29 cellular contexts compared by ENCODE assay signal in genomic region chr11:26030419-26030818, GRCh38.
"Had no signal": no experiment of that assay in that cellular context is flagged by ENCODE, and none has a peak within 500 bp of the region (broad histone marks: within the 10 kb centered on the region; RNA-seq: fewer than 3 reads in every experiment).

No MANE protein-coding gene starts in this region.

- H3K27ac ChIP-seq: stomach, suprapubic skin, testis, thoracic aorta, thyroid gland, tibial artery, tibial nerve, transverse colon, upper lobe of left lung, upper lobe of right lung, uterus, vagina had no signal

- DNase-seq: stimulated activated CD4-positive, alpha-beta T cell treated with anti-CD3 and anti-CD28 coated beads, Interleukin-2, amount 100 ng/mL, for 48 hours; stimulated activated CD4-positive, alpha-beta T cell treated with anti-CD3 and anti-CD28 coated beads, Interleukin-4, amount 100 ng/mL, for 1 hour; stimulated activated CD4-positive, alpha-beta T cell treated with anti-CD3 and anti-CD28 coated beads, Interleukin-4, amount 100 ng/mL, for 24 hours; stimulated activated CD4-positive, alpha-beta T cell treated with anti-CD3 and anti-CD28 coated beads, Interleukin-4, amount 100 ng/mL, for 4 hours; stimulated activated CD8-positive, alpha-beta memory T cell treated with anti-CD3 and anti-CD28 coated beads, Interleukin-4, amount 100 ng/mL, for 48 hours; stimulated activated naive B cell treated with anti-CD40 and anti-IgM and Interleukin-4, amounts not matched to agents 10 μg/mL and 1 μg/mL and 100 μg/mL, for 72 hours; stimulated activated naive CD4-positive, alpha-beta T cell; stimulated activated naive CD4-positive, alpha-beta T cell treated with Interleukin-2 at 50 U/mL for 16 hours; stimulated activated naive CD8-positive, alpha-beta T cell treated with anti-CD3 and anti-CD28 coated beads, Interleukin-15, amount 100 ng/mL, for 72 hours; stimulated activated naive CD8-positive, alpha-beta T cell treated with anti-CD3 and anti-CD28 coated beads, Interleukin-15, Interleukin-2, amounts not matched to agents 100 U/mL and 50 U/mL, for 24 hours; stomach; substantia nigra; testis; thyroid gland; tibial artery; transverse colon; trophoblast cell; upper lobe of left lung; upper lobe of right lung; uterus had no signal

- H3K27me3 Mint-ChIP-seq: stimulated activated memory B cell treated with anti-CD40 and anti-IgM and Interleukin-4, amounts not matched to agents 10 μg/mL and 1 μg/mL and 100 μg/mL, for 72 hours; stimulated activated naive B cell treated with anti-CD40 and anti-IgM and Interleukin-4, amounts not matched to agents 10 μg/mL and 1 μg/mL and 100 μg/mL, for 72 hours; stimulated activated naive CD8-positive, alpha-beta T cell treated with anti-CD3 and anti-CD28 coated beads, Interleukin-15, amount 100 ng/mL, for 72 hours; stimulated activated naive CD8-positive, alpha-beta T cell treated with anti-CD3 and anti-CD28 coated beads, Interleukin-15, Interleukin-2, amounts not matched to agents 100 ng/mL and 50 ng/mL, for 24 hours; type B pancreatic cell had no signal

- H3K36me3 ChIP-seq: stomach, suprapubic skin, thoracic aorta, thyroid gland, tibial artery, tibial nerve, transverse colon, upper lobe of left lung, upper lobe of right lung, uterus, vagina had no signal

- H3K4me3 ChIP-seq: stomach, suprapubic skin, testis, thoracic aorta, thyroid gland, tibial artery, tibial nerve, transverse colon, upper lobe of left lung, upper lobe of right lung, uterus, vagina had no signal

- H3K36me3 Mint-ChIP-seq: stimulated activated effector memory CD8-positive, alpha-beta T cell treated with anti-CD3 and anti-CD28 coated beads, Interleukin-12 subunit alpha, Interleukin-12 subunit beta, amount 100 ng/mL, for 72 hours; stimulated activated memory B cell treated with anti-CD40 and anti-IgM and Interleukin-4, amounts not matched to agents 10 μg/mL and 1 μg/mL and 100 μg/mL, for 72 hours; stimulated activated naive B cell treated with anti-CD40 and anti-IgM and Interleukin-4, amounts not matched to agents 10 μg/mL and 1 μg/mL and 100 μg/mL, for 72 hours; type B pancreatic cell had no signal

- H3K9me3 ChIP-seq: stomach, suprapubic skin, testis, thoracic aorta, thyroid gland, tibial artery, tibial nerve, transverse colon, upper lobe of left lung, upper lobe of right lung, uterus, vagina had no signal

- FAIRE-seq: urothelium cell line had no signal

- H3K4me1 Mint-ChIP-seq: stimulated activated effector memory CD8-positive, alpha-beta T cell treated with anti-CD3 and anti-CD28 coated beads, Interleukin-12 subunit alpha, Interleukin-12 subunit beta, amount 100 ng/mL, for 72 hours; stimulated activated memory B cell treated with anti-CD40 and anti-IgM and Interleukin-4, amounts not matched to agents 10 μg/mL and 1 μg/mL and 100 μg/mL, for 72 hours; stimulated activated naive CD8-positive, alpha-beta T cell treated with anti-CD3 and anti-CD28 coated beads, Interleukin-15, amount 100 ng/mL, for 72 hours had no signal

- ATAC-seq: stimulated activated effector memory CD8-positive, alpha-beta T cell treated with anti-CD3 and anti-CD28 coated beads, Interleukin-12 subunit alpha, Interleukin-12 subunit beta, amount 100 ng/mL, for 72 hours; stimulated activated memory B cell treated with anti-CD40 and anti-IgM and Interleukin-4, amounts not matched to agents 10 μg/mL and 1 μg/mL and 100 μg/mL, for 72 hours; stimulated activated naive B cell treated with anti-CD40 and anti-IgM and Interleukin-4, amounts not matched to agents 10 μg/mL and 1 μg/mL and 100 μg/mL, for 72 hours; stimulated activated naive CD8-positive, alpha-beta T cell treated with anti-CD3 and anti-CD28 coated beads, Interleukin-15, amount 100 ng/mL, for 72 hours; stimulated activated naive CD8-positive, alpha-beta T cell treated with anti-CD3 and anti-CD28 coated beads, Interleukin-15, Interleukin-2, amounts not matched to agents 100 U/mL and 50 U/mL, for 24 hours; upper lobe of right lung had no signal

- H3K4me3 Mint-ChIP-seq: stimulated activated effector memory CD8-positive, alpha-beta T cell treated with anti-CD3 and anti-CD28 coated beads, Interleukin-12 subunit alpha, Interleukin-12 subunit beta, amount 100 ng/mL, for 72 hours; stimulated activated memory B cell treated with anti-CD40 and anti-IgM and Interleukin-4, amounts not matched to agents 10 μg/mL and 1 μg/mL and 100 μg/mL, for 72 hours; stimulated activated naive B cell treated with anti-CD40 and anti-IgM and Interleukin-4, amounts not matched to agents 10 μg/mL and 1 μg/mL and 100 μg/mL, for 72 hours; stimulated activated naive CD8-positive, alpha-beta T cell treated with anti-CD3 and anti-CD28 coated beads, Interleukin-15, amount 100 ng/mL, for 72 hours; stimulated activated naive CD8-positive, alpha-beta T cell treated with anti-CD3 and anti-CD28 coated beads, Interleukin-15, Interleukin-2, amounts not matched to agents 100 ng/mL and 50 ng/mL, for 24 hours; type B pancreatic cell had no signal

- H3K4me1 ChIP-seq: stomach, suprapubic skin, testis, thyroid gland, tibial artery, tibial nerve, transverse colon, upper lobe of left lung, upper lobe of right lung, uterus, vagina had no signal

- H3K27ac Mint-ChIP-seq: stimulated activated effector memory CD8-positive, alpha-beta T cell treated with anti-CD3 and anti-CD28 coated beads, Interleukin-12 subunit alpha, Interleukin-12 subunit beta, amount 100 ng/mL, for 72 hours; stimulated activated memory B cell treated with anti-CD40 and anti-IgM and Interleukin-4, amounts not matched to agents 10 μg/mL and 1 μg/mL and 100 μg/mL, for 72 hours; stimulated activated naive B cell treated with anti-CD40 and anti-IgM and Interleukin-4, amounts not matched to agents 10 μg/mL and 1 μg/mL and 100 μg/mL, for 72 hours; stimulated activated naive CD8-positive, alpha-beta T cell treated with anti-CD3 and anti-CD28 coated beads, Interleukin-15, amount 100 ng/mL, for 72 hours; stimulated activated naive CD8-positive, alpha-beta T cell treated with anti-CD3 and anti-CD28 coated beads, Interleukin-15, Interleukin-2, amounts not matched to agents 100 ng/mL and 50 ng/mL, for 24 hours; type B pancreatic cell had no signal

- H3K27me3 ChIP-seq: stomach, suprapubic skin, testis, thyroid gland, tibial artery, tibial nerve, transverse colon, upper lobe of left lung, upper lobe of right lung, uterus, vagina had no signal
